ENCODE assay signal across 8 cellular contexts in genomic region chr4:48127231-48127881, GRCh38. TPM values are rescaled to one million over a fixed set of nuclear protein-coding genes. Genes with fewer than 3 reads are reported as not detected.
A peak's percentile ranks its signal among the peaks of the same experiment; 100 is the strongest.
DNase-seq lines count a peak whose midpoint lies in the region; ATAC-seq lines count a peak whose summit lies in the region.

No MANE protein-coding gene starts in this region.

- H3K4me1 ChIP-seq in BLaER1 treated with 17β-estradiol and CSF1 and Interleukin-3, amounts not matched to agents 10 nM and 100 nM: peaks cover 34 to 38% (median 35%) of the 10 kb centered on the region in 10 experiments
- H3K4me1 ChIP-seq in HUES64 (ENCODE audit: insufficient read depth, low read length) (peaks cover 21% of the 10 kb centered on the region), mesendoderm (ENCODE audit: control insufficient read depth, low read depth, low read length) (peaks cover 9% of the 10 kb centered on the region)

- H3K4me3 ChIP-seq in BLaER1 treated with 17β-estradiol and CSF1 and Interleukin-3, amounts not matched to agents 10 nM and 100 nM: 0 out of 20 replicates have a peak overlapping the region, but pooled peaks of 1 of the 10 experiments have one; percentile 37
- peak overlapping the region; percentile 30 for H3K4me3 ChIP-seq in HUES64 (ENCODE audit: low read length)
- H3K4me3 ChIP-seq in mesendoderm (ENCODE audit: low read length): no peak overlapping the region

- H3K36me3 ChIP-seq in BLaER1 treated with 17β-estradiol and CSF1 and Interleukin-3, amounts not matched to agents 10 nM and 100 nM: peaks cover 0 to 25% (median 0%) of the 10 kb centered on the region in 11 experiments; a peak in 9 of 22 replicates
- H3K36me3 ChIP-seq in HUES64 (ENCODE audit: insufficient read depth, low read length) (no peaks in the 10 kb centered on the region), mesendoderm (ENCODE audit: control insufficient read depth, insufficient read depth, low read length) (no peaks in the 10 kb centered on the region)

- ATAC-seq in activated naive CD8-positive, alpha-beta T cell treated with anti-CD3 and anti-CD28 coated beads, Interleukin-2, amount 10 ng/mL, durations not matched to agents 7 days and 5 days (ENCODE audit: low read depth): no peak
- ATAC-seq in GM18867 (IDR thresholded peaks at IDR 0.05; ENCODE audit: unreplicated experiment): no peak

- 29% methylated on average over 7 of the region's 7 CpGs for WGBS in HUES64
- WGBS in mesendoderm (ENCODE audit: extremely low coverage, insufficient coverage, low lambda C conversion rate): no CpG with 5 or more reads among the region's 7 CpGs

- H2BK15ac ChIP-seq in mesendoderm (replicated peaks; ENCODE audit: low read depth): no peak overlapping the region

- H3K4me1 Mint-ChIP-seq in activated naive CD8-positive, alpha-beta T cell treated with anti-CD3 and anti-CD28 coated beads, Interleukin-2, amount 10 ng/mL, durations not matched to agents 7 days and 5 days: peaks cover 75% of the 10 kb centered on the region

- H2BK120ac ChIP-seq in mesendoderm (ENCODE audit: low read depth, low read length): no peak overlapping the region

- H3K27ac ChIP-seq in BLaER1 treated with 17β-estradiol and CSF1 and Interleukin-3, amounts not matched to agents 10 nM and 100 nM: peak overlapping the region in 9 of 11 experiments; percentile 54 to 81 (median 70); a peak in 15 of 22 replicates
- H3K27ac ChIP-seq in HUES64 (ENCODE audit: low read depth, low read length) (peak overlapping the region; percentile 83), mesendoderm (ENCODE audit: low read depth, low read length) (peak overlapping the region; percentile 64)

- DNase-seq in activated naive CD8-positive, alpha-beta T cell treated with anti-CD3 and anti-CD28 coated beads, Interleukin-2, amount 10 ng/mL, durations not matched to agents 7 days and 5 days: no peak
- DNase-seq in mesendoderm (peak; percentile 94), SKM-1 treated with dmso at 0.1 percent for 144 hours (lab: John Stamatoyannopoulos, UW; ENCODE audit: unreplicated experiment) (no peak), EL (no peak)
- DNase-seq in activated CD4-positive, CD25-positive, alpha-beta regulatory T cell treated with anti-CD3 and anti-CD28 coated beads, Interleukin-2, amount 50 U/mL, for 72 hours: no peak

- H3K4me2 ChIP-seq in BLaER1 treated with 17β-estradiol and CSF1 and Interleukin-3, amounts not matched to agents 10 nM and 100 nM: peak overlapping the region; percentile 50 to 86 (median 70)
- peak overlapping the region; percentile 23 for H3K4me2 ChIP-seq in mesendoderm (ENCODE audit: low read length)

- H3K27me3 Mint-ChIP-seq in activated naive CD8-positive, alpha-beta T cell treated with anti-CD3 and anti-CD28 coated beads, Interleukin-2, amount 10 ng/mL, durations not matched to agents 7 days and 5 days: no peaks in the 10 kb centered on the region

- H4K8ac ChIP-seq in mesendoderm (ENCODE audit: low read depth, low read length): no peak overlapping the region

- no peak overlapping the region for H3K18ac ChIP-seq in mesendoderm (ENCODE audit: low read length)

- no peak overlapping the region for H2AK5ac ChIP-seq in mesendoderm (ENCODE audit: low read length)

- no peak overlapping the region for H4K5ac ChIP-seq in mesendoderm (ENCODE audit: low read length)

- no peak overlapping the region for H3K23ac ChIP-seq in mesendoderm (ENCODE audit: low read length)

- no peaks in the 10 kb centered on the region for H3K9me3 Mint-ChIP-seq in activated naive CD8-positive, alpha-beta T cell treated with anti-CD3 and anti-CD28 coated beads, Interleukin-2, amount 10 ng/mL, durations not matched to agents 7 days and 5 days

- peaks cover 44% of the 10 kb centered on the region for H3K36me3 Mint-ChIP-seq in activated naive CD8-positive, alpha-beta T cell treated with anti-CD3 and anti-CD28 coated beads, Interleukin-2, amount 10 ng/mL, durations not matched to agents 7 days and 5 days

- H3K56ac ChIP-seq in mesendoderm (ENCODE audit: low read length): peak overlapping the region; percentile 51

- H4K20me1 ChIP-seq in BLaER1 treated with 17β-estradiol and CSF1 and Interleukin-3, amounts not matched to agents 10 nM and 100 nM: no peaks in the 10 kb centered on the region; a peak in 1 of 22 replicates

- H2BK5ac ChIP-seq in mesendoderm (ENCODE audit: low read length): no peak overlapping the region

- peak overlapping the region in 10 of 11 experiments; percentile 17 to 65 (median 58); a peak in 14 of 22 replicates for H3K9ac ChIP-seq in BLaER1 treated with 17β-estradiol and CSF1 and Interleukin-3, amounts not matched to agents 10 nM and 100 nM
- H3K9ac ChIP-seq in HUES64 (ENCODE audit: low read depth, low read length) (peak overlapping the region; percentile 49), mesendoderm (ENCODE audit: low read length) (no peak overlapping the region)

- H3K79me2 ChIP-seq in mesendoderm (ENCODE audit: control insufficient read depth, insufficient read depth, low read length): no peaks in the 10 kb centered on the region

- H3K4ac ChIP-seq in mesendoderm (ENCODE audit: low read depth, low read length): no peak overlapping the region

- no peaks in the 10 kb centered on the region for H3K27me3 ChIP-seq in BLaER1 treated with 17β-estradiol and CSF1 and Interleukin-3, amounts not matched to agents 10 nM and 100 nM
- H3K27me3 ChIP-seq in HUES64 (ENCODE audit: insufficient read depth, low read length) (no peaks in the 10 kb centered on the region), mesendoderm (ENCODE audit: insufficient read depth, low read length, poor library complexity) (no peaks in the 10 kb centered on the region)

- no peaks in the 10 kb centered on the region for H3K79me1 ChIP-seq in mesendoderm (ENCODE audit: low read length)

- H3K4me3 Mint-ChIP-seq in activated naive CD8-positive, alpha-beta T cell treated with anti-CD3 and anti-CD28 coated beads, Interleukin-2, amount 10 ng/mL, durations not matched to agents 7 days and 5 days: peak overlapping the region; percentile 68

- H3K9me3 ChIP-seq in BLaER1 treated with 17β-estradiol and CSF1 and Interleukin-3, amounts not matched to agents 10 nM and 100 nM (replicated peaks in 1 of 11): no peaks in the 10 kb centered on the region
- no peaks in the 10 kb centered on the region for H3K9me3 ChIP-seq in HUES64 (ENCODE audit: insufficient read depth, low read depth, low read length)

- peak overlapping the region; percentile 96 for H3K27ac Mint-ChIP-seq in activated naive CD8-positive, alpha-beta T cell treated with anti-CD3 and anti-CD28 coated beads, Interleukin-2, amount 10 ng/mL, durations not matched to agents 7 days and 5 days

- POLR2A ChIA-PET in activated naive CD8-positive, alpha-beta T cell treated with anti-CD3 and anti-CD28 coated beads, Interleukin-2, amount 10 ng/mL, durations not matched to agents 7 days and 5 days (lab: Charles Lee): interaction anchor here (0.6 to 5.5 kb wide), 6 partner anchors 9 to 214 kb away, joined by 3 to 196 read pairs (median 4); partner anchors contain the start of gene SLAIN2

RNA-seq across cellular contexts. Expression of gene TXK, which starts 6.7 kb away (rescaled TPM):
- not detected for polyA plus RNA-seq in HUES64 (2013, experiment 1 of 2)
- polyA plus RNA-seq in HUES64 (2013, experiment 2 of 2): not detected
- 10 to 100 TPM; 65.8 to 66.8 TPM for total RNA-seq in activated naive CD8-positive, alpha-beta T cell treated with anti-CD3 and anti-CD28 coated beads, Interleukin-2, amount 10 ng/mL, durations not matched to agents 7 days and 5 days
- polyA plus RNA-seq in mesendoderm (2013, experiment 1 of 2): 0.06 TPM
- 0.07 TPM for polyA plus RNA-seq in mesendoderm (2013, experiment 2 of 2)
